8 cellular contexts compared by ENCODE assay signal in the genomic region with DNA sequence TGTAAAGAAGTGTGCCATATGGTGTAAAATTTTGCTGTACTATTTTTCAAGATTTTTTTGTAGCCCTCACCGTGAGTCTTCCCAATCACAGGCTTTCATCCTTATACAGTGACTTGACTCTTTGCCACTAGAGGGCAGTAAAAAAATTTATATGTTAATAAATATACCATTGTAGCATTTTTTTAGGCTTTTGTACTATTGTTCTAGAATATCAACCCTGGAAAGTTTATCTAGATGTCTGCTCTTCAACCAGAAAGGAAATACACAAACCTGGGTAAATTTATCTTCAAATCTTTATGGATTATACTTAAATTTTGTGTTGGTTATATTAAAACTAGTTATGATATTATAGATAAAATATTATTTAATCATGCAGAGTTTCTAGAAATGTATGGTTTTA.
DNase-seq lines count a peak whose midpoint lies in the region; ATAC-seq, FAIRE-seq and TF ChIP-seq lines count a peak whose summit lies in the region.

No MANE protein-coding gene starts in this region.

- 0% methylated on average over 1 of the region's 1 CpG for WGBS in mammary epithelial cell (ENCODE audit: low coverage, missing lambda C conversion rate)

- H3K9ac ChIP-seq in mammary epithelial cell (ENCODE audit: insufficient read depth, low read length) = no peak overlapping the region

- H3K4me1 Mint-ChIP-seq in memory B cell = no peaks in the 10 kb centered on the region
- H3K4me1 Mint-ChIP-seq in activated naive CD8-positive, alpha-beta T cell treated with anti-CD3 and anti-CD28 coated beads for 36 hours = no peaks in the 10 kb centered on the region

- H3K4me3 Mint-ChIP-seq in memory B cell = no peak overlapping the region
- no peak overlapping the region for H3K4me3 Mint-ChIP-seq in activated naive CD8-positive, alpha-beta T cell treated with anti-CD3 and anti-CD28 coated beads for 36 hours

- H3K9me3 Mint-ChIP-seq in memory B cell = no peaks in the 10 kb centered on the region
- H3K9me3 Mint-ChIP-seq in activated naive CD8-positive, alpha-beta T cell treated with anti-CD3 and anti-CD28 coated beads for 36 hours = no peaks in the 10 kb centered on the region

- POLR2A ChIA-PET in A673 (lab: Charles Lee; ENCODE audit: low non-redundant PET) = no interaction called here

- no TSS peak for BruUV-seq in A673 (replicated peaks; lab: Mats Ljungman, UMichigan)
- BruUV-seq in mammary epithelial cell (replicated peaks; lab: Mats Ljungman, UMichigan) = no TSS peak

- H3K27ac ChIP-seq in A673 (ENCODE audit: low read depth, low read length, poor library complexity, severe bottlenecking) (no peak overlapping the region), mammary epithelial cell (ENCODE audit: insufficient read depth, low read depth, low read length) (no peak overlapping the region)

- H4K20me1 ChIP-seq in mammary epithelial cell (ENCODE audit: insufficient read depth, low read length) = no peaks in the 10 kb centered on the region

- CTCF ChIA-PET in A673 (lab: Charles Lee) = no interaction called here
- CTCF ChIA-PET in mammary epithelial cell (lab: Charles Lee; ENCODE audit: low non-redundant PET) = no interaction called here

- H3K9me3 ChIP-seq in A673 (ENCODE audit: low read depth, low read length, poor library complexity, severe bottlenecking) (no peaks in the 10 kb centered on the region), mammary epithelial cell (replicated peaks; ENCODE audit: insufficient read depth, low read length) (no peaks in the 10 kb centered on the region)

- no peak overlapping the region for H3K4me2 ChIP-seq in mammary epithelial cell (ENCODE audit: insufficient read depth, low read depth, low read length)

- no peaks in the 10 kb centered on the region for H3K27me3 Mint-ChIP-seq in memory B cell
- H3K27me3 Mint-ChIP-seq in activated naive CD8-positive, alpha-beta T cell treated with anti-CD3 and anti-CD28 coated beads for 36 hours = peaks cover 12% of the 10 kb centered on the region

- peaks cover 3% of the 10 kb centered on the region for H3K79me2 ChIP-seq in mammary epithelial cell (ENCODE audit: insufficient read depth, low read length)

- DNase-seq in A673 (ENCODE audit: low spot score) = peak; percentile 75
- DNase-seq in GM18507 (ENCODE audit: extremely low spot score, insufficient read length, low read depth) = no peak
- peak; percentile 10 for DNase-seq in NCI-H510A (lab: John Stamatoyannopoulos, UW)
- DNase-seq in mammary epithelial cell = peak; percentile 20
- DNase-seq in memory B cell (ENCODE audit: low spot score in 2 of 2) = peak in 1 of 2 donors; percentile 9
- DNase-seq in nucleus accumbens (lab: John Stamatoyannopoulos, UW) = no peak
- no peak for DNase-seq in activated naive CD8-positive, alpha-beta T cell treated with anti-CD3 and anti-CD28 coated beads for 36 hours

- peak; percentile 67 for FAIRE-seq in GM18507 (lab: Jason Lieb, UNC)

- H3K4me3 ChIP-seq in A673 (ENCODE audit: low read depth, low read length, poor library complexity, severe bottlenecking) (no peak overlapping the region), mammary epithelial cell (replicated peaks in 1 of 3; ENCODE audit: insufficient read depth in 1 of 3, low read depth in 2 of 3, low read length in 3 of 3) (no peak overlapping the region)

- H2AFZ ChIP-seq in mammary epithelial cell (ENCODE audit: low read depth, low read length) = no peak overlapping the region

- H3K27ac Mint-ChIP-seq in memory B cell = no peak overlapping the region
- no peak overlapping the region for H3K27ac Mint-ChIP-seq in activated naive CD8-positive, alpha-beta T cell treated with anti-CD3 and anti-CD28 coated beads for 36 hours

- intact Hi-C loops in A673 (cut with micrococcal nuclease; ENCODE audit: unreplicated experiment) = loop anchor here (5.0 kb wide), 2 partner anchors 449 to 784 kb away; no protein-coding TSS in a partner anchor
- intact Hi-C loops in mammary epithelial cell (cut with micrococcal nuclease) = loop anchor here (1.0 to 10.0 kb wide), 5 partner anchors 238 to 544 kb away; a partner anchor contains a TSS

- ATAC-seq in HG03354 (IDR thresholded peaks at IDR 0.05; ENCODE audit: poor library complexity, severe bottlenecking, unreplicated experiment) = peak; percentile 92
- ATAC-seq in memory B cell (ENCODE audit: low read depth) = peak; percentile 57

- no peaks in the 10 kb centered on the region for H3K36me3 ChIP-seq in A673 (ENCODE audit: insufficient read depth, low read length, poor library complexity, severe bottlenecking)
- no peaks in the 10 kb centered on the region for H3K36me3 ChIP-seq in mammary epithelial cell (ENCODE audit: insufficient read depth, low read length)

- dilution Hi-C loops in mammary epithelial cell (cut with HindIII; ENCODE audit: low sequenced_read_pairs) = no loop called here

- TF ChIP-seq CTCF in A673 (conservative IDR thresholded peaks at IDR 0.05; ENCODE audit: low read depth, low read length) = peak; percentile 74
- TF ChIP-seq CTCF in mammary epithelial cell (conservative IDR thresholded peaks at IDR 0.05 in 1 of 2, IDR thresholded peaks at IDR 0.05 in 1 of 2; ENCODE audit: extremely low read depth in 1 of 2, insufficient read depth in 1 of 2, low read depth in 1 of 2, low read length in 2 of 2) = peak; percentile 54 to 57

- no peaks in the 10 kb centered on the region for H3K27me3 ChIP-seq in A673 (replicated peaks; ENCODE audit: insufficient read depth, low read depth, low read length, poor library complexity)
- no peaks in the 10 kb centered on the region for H3K27me3 ChIP-seq in mammary epithelial cell (ENCODE audit: insufficient read depth, low read length)

- H3K4me1 ChIP-seq in A673 (ENCODE audit: insufficient read depth, low read length, poor library complexity, severe bottlenecking) = no peaks in the 10 kb centered on the region
- no peaks in the 10 kb centered on the region for H3K4me1 ChIP-seq in mammary epithelial cell (ENCODE audit: insufficient read depth, low read length)

- in situ Hi-C loops in mammary epithelial cell (cut with MboI; ENCODE audit: low sequenced_read_pairs in 2 of 2) = loop anchor here in 1 of 2 donors (10.0 kb wide), 1 partner anchor 326 kb away; no protein-coding TSS in a partner anchor

- H3K36me3 Mint-ChIP-seq in memory B cell = no peaks in the 10 kb centered on the region
- H3K36me3 Mint-ChIP-seq in activated naive CD8-positive, alpha-beta T cell treated with anti-CD3 and anti-CD28 coated beads for 36 hours = no peaks in the 10 kb centered on the region

Comparison
In these comparisons a context has a peak if more than half of its experiments do, and no peak if none do; other contexts are left out.
1. DNase-seq: peak in A673 (single experiment), NCI-H510A (single experiment) and mammary epithelial cell (single experiment); none in GM18507 (single experiment), nucleus accumbens (0 of 56) and activated naive CD8-positive, alpha-beta T cell treated with anti-CD3 and anti-CD28 coated beads for 36 hours (single experiment).